1 cellular context compared by ENCODE assay signal in the genomic region with DNA sequence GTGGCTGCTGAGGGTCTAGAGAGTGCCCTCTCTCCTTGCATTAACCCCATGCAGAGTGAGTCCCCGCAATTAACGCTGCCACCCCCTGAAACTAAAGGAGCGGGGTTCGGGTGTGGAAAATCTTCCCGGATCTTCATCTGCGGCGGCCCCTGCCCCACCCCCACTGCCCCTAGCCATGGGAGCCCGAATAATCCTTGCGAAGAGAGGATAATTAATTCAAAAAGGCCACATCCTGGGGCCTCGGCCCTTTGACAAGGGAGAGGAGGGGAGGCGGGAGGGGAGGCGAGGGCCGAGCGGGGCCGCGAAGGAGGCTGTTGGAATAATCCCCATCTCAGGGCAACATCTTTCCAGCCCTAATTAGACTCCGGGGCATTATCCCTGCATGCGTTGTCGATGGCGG.
TF ChIP-seq lines count a peak whose summit lies in the region.

No MANE protein-coding gene starts in this region.

TF ChIP-seq in IMR-90, 13 proteins besides CTCF, POLR2A, EP300 and RAD21 (continued from another document):
- TF ChIP-seq, protein P1, sequence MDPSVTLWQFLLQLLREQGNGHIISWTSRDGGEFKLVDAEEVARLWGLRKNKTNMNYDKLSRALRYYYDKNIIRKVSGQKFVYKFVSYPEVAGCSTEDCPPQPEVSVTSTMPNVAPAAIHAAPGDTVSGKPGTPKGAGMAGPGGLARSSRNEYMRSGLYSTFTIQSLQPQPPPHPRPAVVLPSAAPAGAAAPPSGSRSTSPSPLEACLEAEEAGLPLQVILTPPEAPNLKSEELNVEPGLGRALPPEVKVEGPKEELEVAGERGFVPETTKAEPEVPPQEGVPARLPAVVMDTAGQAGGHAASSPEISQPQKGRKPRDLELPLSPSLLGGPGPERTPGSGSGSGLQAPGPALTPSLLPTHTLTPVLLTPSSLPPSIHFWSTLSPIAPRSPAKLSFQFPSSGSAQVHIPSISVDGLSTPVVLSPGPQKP (IDR thresholded peaks at IDR 0.05; ENCODE audit: borderline replicate concordance, low read depth, low read length): no peak
- no peak for TF ChIP-seq MAFK (IDR thresholded peaks at IDR 0.05; ENCODE audit: low read depth, low read length)
- no peak for TF ChIP-seq RFX5 (IDR thresholded peaks at IDR 0.05; ENCODE audit: low read depth, low read length)
- no peak for TF ChIP-seq CEBPB (IDR thresholded peaks at IDR 0.05; ENCODE audit: low read depth, low read length)
- no peak for TF ChIP-seq RCOR1 (IDR thresholded peaks at IDR 0.05; ENCODE audit: insufficient replicate concordance, low read length)
- TF ChIP-seq MAZ (IDR thresholded peaks at IDR 0.05; ENCODE audit: borderline replicate concordance, low read depth, low read length): no peak
- no peak for TF ChIP-seq NFE2L2 (IDR thresholded peaks at IDR 0.05; ENCODE audit: low read depth, low read length)
- no peak for TF ChIP-seq SMC3 (IDR thresholded peaks at IDR 0.05; ENCODE audit: low read depth, low read length)
- TF ChIP-seq CHD1 (IDR thresholded peaks at IDR 0.05; ENCODE audit: low read depth, low read length): no peak
- no peak for TF ChIP-seq FOS (IDR thresholded peaks at IDR 0.05; ENCODE audit: low read depth, low read length)
- TF ChIP-seq BHLHE40 (IDR thresholded peaks at IDR 0.05; ENCODE audit: low read depth, low read length): no peak
- no peak for TF ChIP-seq USF2 (IDR thresholded peaks at IDR 0.05; ENCODE audit: low read depth, low read length)
TF ChIP-seq in IMR-90: peak in this region for 0.
